Comparison of ENCODE assay signal across 18 cellular contexts in genomic region chr9:135790850-135791249, GRCh38.
"Had no signal": no experiment of that assay in that cellular context is flagged by ENCODE, and none has a peak within 500 bp of the region (broad histone marks: within the 10 kb centered on the region; RNA-seq: fewer than 3 reads in every experiment).

No MANE protein-coding gene starts in this region.

- H3K9me3 ChIP-seq: SK-N-SH had no signal

- DNase-seq: IMR-90, Kasumi-1, MM.1S, NCI-H1092 treated with DMSO at 0.1 percent for 48 hours, NCI-H1436, NCI-H187, NCI-H2029, NCI-H2081 treated with DMSO at 0.1 percent for 48 hours, NCI-H2171, NCI-H226, NCI-H446, NCI-H524 treated with DMSO at 0.1 percent for 48 hours, NCI-H69, SHP77, SK-N-SH, SW 1271 had no signal

- H3K4me2 ChIP-seq: KMS-11, SK-N-SH had no signal

- ATAC-seq: HepG2 had no signal

- H3K9ac ChIP-seq: KMS-11, SK-N-SH had no signal

- H3K27ac ChIP-seq: KMS-11 had no signal
